Comparison of ENCODE assay signal across 8 cellular contexts in the genomic region with DNA sequence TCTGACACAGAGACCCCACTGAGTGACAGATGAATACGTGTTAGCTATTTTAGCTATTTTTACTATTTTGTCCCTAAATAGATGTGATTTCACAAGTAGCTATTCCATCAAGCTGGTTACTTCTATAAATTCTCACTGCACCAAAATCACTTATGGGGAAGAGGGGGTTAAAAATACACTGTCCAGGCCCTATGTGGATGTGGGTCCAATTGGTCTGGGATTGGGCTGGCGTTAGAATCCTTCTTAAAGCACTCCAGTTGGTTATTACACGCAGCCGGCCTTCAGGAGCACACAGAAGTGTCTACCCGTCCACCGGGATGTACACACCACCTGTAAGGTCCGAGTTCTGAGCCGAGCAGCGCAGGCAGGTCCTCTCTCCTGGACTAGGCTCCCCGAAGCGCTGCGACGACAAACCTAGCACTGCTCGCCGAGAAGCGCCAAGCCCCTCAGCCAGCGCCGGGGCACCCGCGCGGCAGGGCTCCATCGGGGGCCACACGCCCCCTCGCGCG.
DNase-seq lines count a peak whose midpoint lies in the region; ATAC-seq, FAIRE-seq and TF ChIP-seq lines count a peak whose summit lies in the region.

No MANE protein-coding gene starts in this region.

- H3K27me3 ChIP-seq in Panc1 (ENCODE audit: control insufficient read depth, insufficient read depth, low read length) (no peaks in the 10 kb centered on the region), neural cell (ENCODE audit: insufficient read depth, low read depth, low read length) (peaks cover 39% of the 10 kb centered on the region)

- H3K4me1 Mint-ChIP-seq in activated T-cell treated with anti-CD3 and anti-CD28 coated beads, Interleukin-2, amount 50 U/mL, for 24 hours (ENCODE audit: low read depth), result peaks cover 66% of the 10 kb centered on the region
- peaks cover 19% of the 10 kb centered on the region for H3K4me1 Mint-ChIP-seq in endothelial cell (ENCODE audit: unreplicated experiment)

- peak overlapping the region; percentile 84 for H3K4me3 Mint-ChIP-seq in activated T-cell treated with anti-CD3 and anti-CD28 coated beads, Interleukin-2, amount 50 U/mL, for 24 hours
- peak overlapping the region; percentile 89 for H3K4me3 Mint-ChIP-seq in endothelial cell (ENCODE audit: unreplicated experiment)

- peaks cover 61% of the 10 kb centered on the region for H3K36me3 Mint-ChIP-seq in activated T-cell treated with anti-CD3 and anti-CD28 coated beads, Interleukin-2, amount 50 U/mL, for 24 hours (ENCODE audit: low read depth)
- H3K36me3 Mint-ChIP-seq in endothelial cell (ENCODE audit: low read depth, unreplicated experiment), result no peaks in the 10 kb centered on the region

- peak overlapping the region; percentile 68 to 69 for H3K4me3 ChIP-seq in Panc1 (ENCODE audit: low read depth in 2 of 2, low read length in 2 of 2)
- H3K4me3 ChIP-seq in neural cell (ENCODE audit: low read length), result peak overlapping the region; percentile 68

- H3K4me1 ChIP-seq in Panc1 (ENCODE audit: control insufficient read depth, insufficient read depth, low read length), result peaks cover 22% of the 10 kb centered on the region

- no peaks in the 10 kb centered on the region for H3K27me3 Mint-ChIP-seq in activated T-cell treated with anti-CD3 and anti-CD28 coated beads, Interleukin-2, amount 50 U/mL, for 24 hours
- H3K27me3 Mint-ChIP-seq in endothelial cell (ENCODE audit: unreplicated experiment), result peaks cover 23% of the 10 kb centered on the region

- peak overlapping the region; percentile 65 for H3K4me2 ChIP-seq in neural cell (ENCODE audit: low read length)

- peak; percentile 43 for ATAC-seq in Panc1

- no TSS peak for BruUV-seq in Panc1 (replicated peaks; lab: Mats Ljungman, UMichigan)

- no peaks in the 10 kb centered on the region for H3K9me3 Mint-ChIP-seq in activated T-cell treated with anti-CD3 and anti-CD28 coated beads, Interleukin-2, amount 50 U/mL, for 24 hours
- no peaks in the 10 kb centered on the region for H3K9me3 Mint-ChIP-seq in endothelial cell (ENCODE audit: unreplicated experiment)

- no peak for FAIRE-seq in GM12891 (lab: Jason Lieb, UNC)

- TF ChIP-seq CTCF in Panc1 (IDR thresholded peaks at IDR 0.05), result no peak
- TF ChIP-seq CTCF in endothelial cell (IDR thresholded peaks at IDR 0.05; ENCODE audit: unreplicated experiment), result no peak
- TF ChIP-seq CTCF in neural cell (IDR thresholded peaks at IDR 0.05; ENCODE audit: poor library complexity, severe bottlenecking), result no peak

- H3F3A ChIP-seq in neural cell (ENCODE audit: insufficient read depth, low read length, poor library complexity, severe bottlenecking), result peaks cover 2% of the 10 kb centered on the region

- TF ChIP-seq EP300 in neural cell (conservative IDR thresholded peaks at IDR 0.05; ENCODE audit: poor library complexity, severe bottlenecking), result no peak

- DNase-seq in activated T-cell treated with anti-CD3 and anti-CD28 coated beads, Interleukin-2, amount 50 U/mL, for 24 hours, result no peak
- no peak for DNase-seq in activated T-cell treated with anti-CD3 and anti-CD28 coated beads, Interleukin-2, amount 50 U/mL, for 48 hours
- no peak for DNase-seq in Panc1 (ENCODE audit: low read depth, low spot score)
- DNase-seq in endothelial cell (ENCODE audit: low spot score), result no peak
- no peak for DNase-seq in GM12891 (ENCODE audit: insufficient read length, low spot score)
- DNase-seq in stimulated activated CD4-positive, alpha-beta T cell treated with anti-CD3 and anti-CD28 coated beads, Interleukin-12 subunit alpha, Interleukin-12 subunit beta, amount 100 ng/mL, for 4 hours, result no peak
- DNase-seq in occipital lobe (lab: John Stamatoyannopoulos, UW), result no peak

- in situ Hi-C loops in Panc1 (cut with HindIII; ENCODE audit: low pct_unique_long_range_greater_than_20kb, low sequenced_read_pairs), result no loop called here

- H4K20me1 ChIP-seq in neural cell (ENCODE audit: insufficient read depth), result no peaks in the 10 kb centered on the region

- H3K27ac ChIP-seq in Panc1 (ENCODE audit: low read length), result peak overlapping the region; percentile 63; the same call in 1 of the 2 replicates
- no peak overlapping the region for H3K27ac ChIP-seq in neural cell (ENCODE audit: low read length)

- intact Hi-C loops in Panc1 (cut with micrococcal nuclease; ENCODE audit: unreplicated experiment), result loop anchor here (5.0 to 10.0 kb wide), 2 partner anchors 197 to 319 kb away; no protein-coding TSS in a partner anchor

- H3K9me3 ChIP-seq in Panc1 (ENCODE audit: control insufficient read depth, insufficient read depth, low read depth, low read length) (no peaks in the 10 kb centered on the region), neural cell (ENCODE audit: low read length) (no peaks in the 10 kb centered on the region)

- peak overlapping the region; percentile 93 for H3K27ac Mint-ChIP-seq in activated T-cell treated with anti-CD3 and anti-CD28 coated beads, Interleukin-2, amount 50 U/mL, for 24 hours
- H3K27ac Mint-ChIP-seq in endothelial cell (ENCODE audit: unreplicated experiment), result peak overlapping the region; percentile 10

- no peaks in the 10 kb centered on the region for H3K36me3 ChIP-seq in Panc1 (ENCODE audit: control insufficient read depth, insufficient read depth, low read length)
- H3K36me3 ChIP-seq in neural cell (ENCODE audit: insufficient read depth, low read length), result no peaks in the 10 kb centered on the region

- no peaks in the 10 kb centered on the region for H3K9me2 ChIP-seq in neural cell (ENCODE audit: insufficient read depth, low read length)

- TF ChIP-seq POLR2A in GM12891 (IDR thresholded peaks at IDR 0.05; ENCODE audit: low read depth, low read length), result no peak

- TF ChIP-seq RAD21 in neural cell (conservative IDR thresholded peaks at IDR 0.05), result no peak

- CTCF ChIA-PET in Panc1 (lab: Charles Lee), result no interaction called here

- no peak overlapping the region for H2AFZ ChIP-seq in neural cell (ENCODE audit: low read depth, low read length)

- H3K9ac ChIP-seq in neural cell (ENCODE audit: low read length), result peak overlapping the region; percentile 58

- POLR2A ChIA-PET in Panc1 (lab: Charles Lee), result interaction anchor here (1.2 kb wide), 1 partner anchor 220 kb away, joined by 4 read pairs; no protein-coding TSS in a partner anchor

- no peaks in the 10 kb centered on the region for H3K79me2 ChIP-seq in neural cell (replicated peaks; ENCODE audit: insufficient read depth, low read length)

TF ChIP-seq in neural cell, 6 proteins besides CTCF, POLR2A, EP300 and RAD21 (continues in another document):
- no peak for TF ChIP-seq MXI1 (conservative IDR thresholded peaks at IDR 0.05; ENCODE audit: poor library complexity, severe bottlenecking)
- TF ChIP-seq TAF1 (IDR thresholded peaks at IDR 0.05; ENCODE audit: low read depth), result no peak
- no peak for TF ChIP-seq POLR2AphosphoS5 (IDR thresholded peaks at IDR 0.05)
- no peak for TF ChIP-seq SMC3 (conservative IDR thresholded peaks at IDR 0.05; ENCODE audit: poor library complexity)
- TF ChIP-seq EZH2 (IDR thresholded peaks at IDR 0.05; ENCODE audit: borderline replicate concordance, insufficient read depth, low read length, poor library complexity, severe bottlenecking), result no peak

TF ChIP-seq in GM12891, 5 proteins besides CTCF, POLR2A, EP300 and RAD21:
- TF ChIP-seq TAF1 (IDR thresholded peaks at IDR 0.05; ENCODE audit: low read depth, low read length), result no peak
- no peak for TF ChIP-seq SPI1 (IDR thresholded peaks at IDR 0.05; ENCODE audit: low read depth, low read length)
- no peak for TF ChIP-seq PAX5 (IDR thresholded peaks at IDR 0.05; ENCODE audit: insufficient read depth, low read length, severe bottlenecking)
- TF ChIP-seq POU2F2 (IDR thresholded peaks at IDR 0.05; ENCODE audit: low read depth, low read length), result no peak
- TF ChIP-seq POLR2AphosphoS5 (IDR thresholded peaks at IDR 0.05; ENCODE audit: low read depth, low read length), result no peak
